8 cellular contexts compared by ENCODE assay signal in genomic region chr10:114822771-114823463, GRCh38. TPM values are rescaled to one million over a fixed set of nuclear protein-coding genes. Genes with fewer than 3 reads are reported as not detected.
DNase-seq lines count a peak whose midpoint lies in the region; ATAC-seq and TF ChIP-seq lines count a peak whose summit lies in the region.

No MANE protein-coding gene starts in this region.

- H3K9me3 ChIP-seq in T-helper 17 cell (ENCODE audit: control insufficient read depth, low read length, poor library complexity, severe bottlenecking) = no peaks in the 10 kb centered on the region
- peaks cover 4% of the 10 kb centered on the region for H3K9me3 ChIP-seq in neuron (ENCODE audit: low read length)

- TF ChIP-seq CTCF in fibroblast of the aortic adventitia (IDR thresholded peaks at IDR 0.05; ENCODE audit: insufficient read depth, low read length) = no peak

- no peaks in the 10 kb centered on the region for H3K27me3 Mint-ChIP-seq in T-helper 17 cell

- H3K4me1 Mint-ChIP-seq in T-helper 17 cell = peaks cover 32% of the 10 kb centered on the region

- H2AFZ ChIP-seq in neuron (ENCODE audit: low read depth, low read length) = peak overlapping the region; percentile 36

- H3K36me3 Mint-ChIP-seq in T-helper 17 cell (ENCODE audit: low read depth) = peaks cover 2% of the 10 kb centered on the region

- peak overlapping the region; percentile 96 for H3K27ac Mint-ChIP-seq in T-helper 17 cell

- no peaks in the 10 kb centered on the region for H3K27me3 ChIP-seq in neuron (ENCODE audit: insufficient read depth, low read length)

- DNase-seq in Caki2 (ENCODE audit: low read depth) (peak; percentile 55), HCEC 1CT (peak; percentile 63), T-helper 17 cell (no peak), fibroblast of the aortic adventitia (ENCODE audit: low read depth) (peak; percentile 78), iPS-NIHi7 (ENCODE audit: extremely low spot score) (no peak), NCI-H446 treated with DMSO at 0.1 percent for 48 hours (lab: John Stamatoyannopoulos, UW) (no peak), NCI-H446 (lab: John Stamatoyannopoulos, UW) (no peak)

- H3K4me3 ChIP-seq in fibroblast of the aortic adventitia (ENCODE audit: low read depth, low read length) (peak overlapping the region; percentile 81), neuron (ENCODE audit: low read length) (peak overlapping the region; percentile 69)

- H3K4me3 Mint-ChIP-seq in T-helper 17 cell = peak overlapping the region; percentile 93

- in situ Hi-C loops in Caki2 (cut with HindIII; ENCODE audit: low pct_unique_long_range_greater_than_20kb, low sequenced_read_pairs) = no loop called here

- H3K36me3 ChIP-seq in neuron (ENCODE audit: insufficient read depth, low read length) = peaks cover 2% of the 10 kb centered on the region

- H3K4me1 ChIP-seq in neuron (ENCODE audit: insufficient read depth, low read length) = peaks cover 4% of the 10 kb centered on the region

- no peak for ATAC-seq in T-helper 17 cell

RNA-seq across cellular contexts. Expression of gene FHIP2A, which starts 1.3 kb away (rescaled TPM):
- 10.2 and 11.8 TPM in 2 replicates for total RNA-seq in Caki2 (2014; rRNA removed; shearing (Covaris generic); ENCODE audit: low replicate concordance)
- total RNA-seq in T-helper 17 cell = 10 to 100 TPM; 35.4 to 65.3 TPM
- 36.6 and 54.7 TPM in 2 replicates for total RNA-seq in fibroblast of the aortic adventitia (ENCODE audit: low replicate concordance)

Comparison
In these comparisons a context has a peak if more than half of its experiments do, and no peak if none do; other contexts are left out.
1. DNase-seq: peak in Caki2 (single experiment), HCEC 1CT (single experiment) and fibroblast of the aortic adventitia (single experiment); none in T-helper 17 cell (0 of 3), iPS-NIHi7 (single experiment), NCI-H446 treated with DMSO at 0.1 percent for 48 hours (single experiment) and NCI-H446 (0 of 2).